Comparison of ENCODE assay signal across 8 cellular contexts in genomic region chr1:161726631-161727342, GRCh38. TPM values are rescaled to one million over a fixed set of nuclear protein-coding genes. Genes with fewer than 3 reads are reported as not detected.
DNase-seq lines count a peak whose midpoint lies in the region; ATAC-seq lines count a peak whose summit lies in the region.

No MANE protein-coding gene starts in this region.

- H3K27ac Mint-ChIP-seq in activated CD8-positive, alpha-beta T cell treated with anti-CD3 and anti-CD28 coated beads, Interleukin-2, amount 10 ng/mL, durations not matched to agents 7 days and 5 days = peak overlapping the region; percentile 95

- peak overlapping the region; percentile 84 for H3K4me3 ChIP-seq in effector memory CD4-positive, alpha-beta T cell (ENCODE audit: insufficient read depth, low read depth, low read length, poor library complexity, severe bottlenecking)

- no peaks in the 10 kb centered on the region for H3K36me3 Mint-ChIP-seq in activated CD8-positive, alpha-beta T cell treated with anti-CD3 and anti-CD28 coated beads, Interleukin-2, amount 10 ng/mL, durations not matched to agents 7 days and 5 days (ENCODE audit: low read depth)

- CTCF ChIA-PET in activated CD8-positive, alpha-beta T cell treated with anti-CD3 and anti-CD28 coated beads, Interleukin-2, amount 10 ng/mL, durations not matched to agents 7 days and 5 days (lab: Charles Lee) = interaction anchor here (0.6 to 6.5 kb wide), 9 partner anchors 10 to 239 kb away, joined by 3 to 103 read pairs (median 4); partner anchors contain the start of gene DUSP12

- H3K27me3 Mint-ChIP-seq in activated CD8-positive, alpha-beta T cell treated with anti-CD3 and anti-CD28 coated beads, Interleukin-2, amount 10 ng/mL, durations not matched to agents 7 days and 5 days (ENCODE audit: low read depth) = peaks cover 22% of the 10 kb centered on the region

- H3K27ac ChIP-seq in effector memory CD4-positive, alpha-beta T cell (ENCODE audit: insufficient read depth, low read length, poor library complexity, severe bottlenecking) = peak overlapping the region; percentile 67

- no peaks in the 10 kb centered on the region for H3K36me3 ChIP-seq in effector memory CD4-positive, alpha-beta T cell (ENCODE audit: control insufficient read depth, insufficient read depth, low read length)

- ATAC-seq in GM18520 (IDR thresholded peaks at IDR 0.05; ENCODE audit: unreplicated experiment) = peak; percentile 37
- peak; percentile 59 for ATAC-seq in HG03045 (IDR thresholded peaks at IDR 0.05; ENCODE audit: unreplicated experiment)
- ATAC-seq in activated CD8-positive, alpha-beta T cell treated with anti-CD3 and anti-CD28 coated beads, Interleukin-2, amount 10 ng/mL, durations not matched to agents 7 days and 5 days = peak; percentile 71

- H3K27me3 ChIP-seq in effector memory CD4-positive, alpha-beta T cell (replicated peaks; ENCODE audit: control insufficient read depth, insufficient read depth, low read length, poor library complexity, severe bottlenecking) = no peaks in the 10 kb centered on the region

- H3K9me3 Mint-ChIP-seq in activated CD8-positive, alpha-beta T cell treated with anti-CD3 and anti-CD28 coated beads, Interleukin-2, amount 10 ng/mL, durations not matched to agents 7 days and 5 days (ENCODE audit: insufficient read depth) = no peaks in the 10 kb centered on the region

- peaks cover 59% of the 10 kb centered on the region for H3K4me1 Mint-ChIP-seq in activated CD8-positive, alpha-beta T cell treated with anti-CD3 and anti-CD28 coated beads, Interleukin-2, amount 10 ng/mL, durations not matched to agents 7 days and 5 days (ENCODE audit: low read depth)

- POLR2A ChIA-PET in activated CD8-positive, alpha-beta T cell treated with anti-CD3 and anti-CD28 coated beads, Interleukin-2, amount 10 ng/mL, durations not matched to agents 7 days and 5 days (lab: Charles Lee) = interaction anchor here (0.7 to 2.7 kb wide), 6 partner anchors 11 to 43 kb away, joined by 3 to 21 read pairs (median 4); partner anchors contain the start of gene DUSP12

- H3K9me3 ChIP-seq in effector memory CD4-positive, alpha-beta T cell (ENCODE audit: control insufficient read depth, low read length) = no peaks in the 10 kb centered on the region

- DNase-seq in AG08395 (ENCODE audit: low spot score) = peak; percentile 69
- DNase-seq in NCI-H524 treated with DMSO at 0.1 percent for 48 hours (lab: John Stamatoyannopoulos, UW) = peak; percentile 17
- peak; percentile 85 for DNase-seq in activated CD8-positive, alpha-beta T cell treated with anti-CD3 and anti-CD28 coated beads, Interleukin-2, amount 10 ng/mL, durations not matched to agents 7 days and 5 days
- peak; percentile 49 to 64 (median 60) for DNase-seq in effector memory CD4-positive, alpha-beta T cell
- peak; percentile 48 to 58 for DNase-seq in lung microvascular endothelial cell (ENCODE audit: low read depth in 2 of 2)
- peak; percentile 46 for DNase-seq in stimulated activated CD8-positive, alpha-beta memory T cell treated with anti-CD3 and anti-CD28 coated beads, Interleukin-15, amount 100 ng/mL, for 1 hour (ENCODE audit: low read depth)

- peaks cover 10% of the 10 kb centered on the region for H3K4me1 ChIP-seq in effector memory CD4-positive, alpha-beta T cell (ENCODE audit: control insufficient read depth, insufficient read depth, low read length, poor library complexity, severe bottlenecking)

- H3K4me3 Mint-ChIP-seq in activated CD8-positive, alpha-beta T cell treated with anti-CD3 and anti-CD28 coated beads, Interleukin-2, amount 10 ng/mL, durations not matched to agents 7 days and 5 days = peak overlapping the region; percentile 87

RNA-seq across cellular contexts. Expression of gene FCRLB, which starts 5.4 kb away (rescaled TPM):
- total RNA-seq in activated CD8-positive, alpha-beta T cell treated with anti-CD3 and anti-CD28 coated beads, Interleukin-2, amount 10 ng/mL, durations not matched to agents 7 days and 5 days = under 1 TPM; 0.97 TPM
- total RNA-seq in lung microvascular endothelial cell = 0.20 and 0.44 TPM in 2 replicates

RNA-seq across cellular contexts. Expression of gene FCRLA, which starts 19.8 kb away (rescaled TPM):
- not detected for total RNA-seq in activated CD8-positive, alpha-beta T cell treated with anti-CD3 and anti-CD28 coated beads, Interleukin-2, amount 10 ng/mL, durations not matched to agents 7 days and 5 days
- total RNA-seq in lung microvascular endothelial cell = not detected in 2 replicates

RNA-seq across cellular contexts. Expression of gene DUSP12, which starts 22.8 kb away (rescaled TPM):
- total RNA-seq in activated CD8-positive, alpha-beta T cell treated with anti-CD3 and anti-CD28 coated beads, Interleukin-2, amount 10 ng/mL, durations not matched to agents 7 days and 5 days = 10 to 100 TPM; 24.1 to 27.6 TPM
- total RNA-seq in lung microvascular endothelial cell = 22.6 and 27.9 TPM in 2 replicates

RNA-seq across cellular contexts. Expression of gene ATF6, which starts 39.3 kb away (rescaled TPM):
- total RNA-seq in activated CD8-positive, alpha-beta T cell treated with anti-CD3 and anti-CD28 coated beads, Interleukin-2, amount 10 ng/mL, durations not matched to agents 7 days and 5 days = 10 to 100 TPM; 15.2 to 17.1 TPM
- 46.0 and 76.2 TPM in 2 replicates for total RNA-seq in lung microvascular endothelial cell

Comparison
In these comparisons a context has a peak if more than half of its experiments do, and no peak if none do; other contexts are left out.
1. Peak in every context shown above with its lines: DNase-seq, ATAC-seq, H3K4me3 ChIP-seq and H3K27ac ChIP-seq.
2. DNase-seq: peak in every context shown above with its lines; median percentile 85 in activated CD8-positive, alpha-beta T cell treated with anti-CD3 and anti-CD28 coated beads, Interleukin-2, amount 10 ng/mL, durations not matched to agents 7 days and 5 days; 69 in AG08395; 60 in effector memory CD4-positive, alpha-beta T cell; 53 in lung microvascular endothelial cell; 46 in stimulated activated CD8-positive, alpha-beta memory T cell treated with anti-CD3 and anti-CD28 coated beads, Interleukin-15, amount 100 ng/mL, for 1 hour; 17 in NCI-H524 treated with DMSO at 0.1 percent for 48 hours.